Comparison of ENCODE assay signal across 24 cellular contexts in the genomic region with DNA sequence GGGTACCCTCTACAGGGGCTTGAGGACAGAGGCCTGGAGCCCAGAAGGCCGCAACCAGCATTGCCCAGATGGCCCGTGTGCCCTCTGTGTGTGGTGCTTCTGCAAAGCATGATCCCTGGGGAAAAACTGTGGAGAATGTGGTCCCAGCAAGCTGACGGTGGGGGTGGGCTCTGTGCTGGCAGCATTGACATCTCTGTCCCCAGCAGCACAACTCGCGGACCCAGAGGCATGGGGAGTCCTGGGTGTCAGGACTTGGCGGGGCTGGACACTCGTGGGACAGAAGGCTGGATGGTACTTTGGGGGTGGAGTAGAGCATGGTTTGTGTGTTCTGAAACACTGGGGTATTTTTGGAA.
"Had no signal": no experiment of that assay in that cellular context is flagged by ENCODE, and none has a peak within 500 bp of the region (broad histone marks: within the 10 kb centered on the region; RNA-seq: fewer than 3 reads in every experiment).

No MANE protein-coding gene starts in this region.

- H3K9me3 ChIP-seq: ascending aorta, Peyer's patch had no signal

- H3K36me3 Mint-ChIP-seq: activated naive CD8-positive, alpha-beta T cell treated with anti-CD3 and anti-CD28 coated beads, Interleukin-2, amount 10 ng/mL, durations not matched to agents 7 days and 5 days had no signal

- ATAC-seq: activated CD8-positive, alpha-beta T cell treated with anti-CD3 and anti-CD28 coated beads for 36 hours had no signal

- H3K4me3 Mint-ChIP-seq: activated CD4-positive, alpha-beta T cell treated with anti-CD3 and anti-CD28 coated beads, Interleukin-2, amount 10 ng/mL, durations not matched to agents 24 days and 14 days; activated CD8-positive, alpha-beta T cell treated with anti-CD3 and anti-CD28 coated beads for 36 hours; activated naive CD4-positive, alpha-beta T cell treated with anti-CD3 and anti-CD28 coated beads, Interleukin-2, amount 50 U/mL, for 24 hours; activated naive CD8-positive, alpha-beta T cell treated with anti-CD3 and anti-CD28 coated beads, Interleukin-2, amount 10 ng/mL, durations not matched to agents 7 days and 5 days; activated T-cell treated with anti-CD3 and anti-CD28 coated beads, Interleukin-2, amount 50 U/mL, for 24 hours had no signal

- H3K27me3 ChIP-seq: ascending aorta, cardiac muscle cell, Peyer's patch had no signal

- H3K27ac Mint-ChIP-seq: activated CD4-positive, alpha-beta T cell treated with anti-CD3 and anti-CD28 coated beads, Interleukin-2, amount 10 ng/mL, durations not matched to agents 24 days and 14 days; activated CD8-positive, alpha-beta T cell treated with anti-CD3 and anti-CD28 coated beads for 36 hours; activated naive CD4-positive, alpha-beta T cell treated with anti-CD3 and anti-CD28 coated beads, Interleukin-2, amount 50 U/mL, for 24 hours; activated naive CD8-positive, alpha-beta T cell treated with anti-CD3 and anti-CD28 coated beads, Interleukin-2, amount 10 ng/mL, durations not matched to agents 7 days and 5 days; activated T-cell treated with anti-CD3 and anti-CD28 coated beads, Interleukin-2, amount 50 U/mL, for 24 hours; activated T-helper 2 cell treated with anti-CD3 and anti-CD28 coated beads, Interferon-gamma antibody, Interleukin-2, Interleukin-4, amounts not matched to agents 10 μg/mL and 5 μg/mL and 100 μg/mL, durations not matched to agents 14 hours and 24 hours and 36 hours had no signal

- H3K27ac ChIP-seq: ascending aorta, cardiac muscle cell, Peyer's patch had no signal

- H3K9me3 Mint-ChIP-seq: activated CD4-positive, alpha-beta T cell treated with anti-CD3 and anti-CD28 coated beads, Interleukin-2, amount 10 ng/mL, durations not matched to agents 24 days and 14 days; activated CD8-positive, alpha-beta T cell treated with anti-CD3 and anti-CD28 coated beads for 36 hours; activated naive CD4-positive, alpha-beta T cell treated with anti-CD3 and anti-CD28 coated beads, Interleukin-2, amount 50 U/mL, for 24 hours; activated naive CD8-positive, alpha-beta T cell treated with anti-CD3 and anti-CD28 coated beads, Interleukin-2, amount 10 ng/mL, durations not matched to agents 7 days and 5 days; activated T-cell treated with anti-CD3 and anti-CD28 coated beads, Interleukin-2, amount 50 U/mL, for 24 hours; activated T-helper 2 cell treated with anti-CD3 and anti-CD28 coated beads, Interferon-gamma antibody, Interleukin-2, Interleukin-4, amounts not matched to agents 10 μg/mL and 5 μg/mL and 100 μg/mL, durations not matched to agents 14 hours and 24 hours and 36 hours had no signal

- DNase-seq: activated CD4-positive, alpha-beta T cell treated with anti-CD3 and anti-CD28 coated beads, Interleukin-2, amount 10 ng/mL, durations not matched to agents 24 days and 14 days; activated CD4-positive, alpha-beta T cell treated with anti-CD3 and anti-CD28 coated beads, Interleukin-2, amount 50 U/mL, for 4 hours; activated CD8-positive, alpha-beta T cell treated with anti-CD3 and anti-CD28 coated beads for 36 hours; activated gamma-delta T cell; activated naive CD4-positive, alpha-beta T cell treated with Interleukin-2 at 50 U/mL for 16 hours; activated naive CD8-positive, alpha-beta T cell treated with anti-CD3 and anti-CD28 coated beads, Interleukin-2, amount 10 ng/mL, durations not matched to agents 7 days and 5 days; activated T-cell treated with anti-CD3 and anti-CD28 coated beads, Interleukin-2, amount 50 U/mL, for 24 hours; amygdala; cerebellar nuclear complex; NCI-H1105; NCI-H1417 treated with DMSO at 0.1 percent for 48 hours; NCI-H2029; NCI-H345; NCI-H524 treated with DMSO at 0.1 percent for 48 hours; Right ventricle myocardium superior; RPMI8226; SW 1271; T-helper 1 cell; T1000 had no signal

- H3K4me3 ChIP-seq: ascending aorta, cardiac muscle cell, Peyer's patch had no signal

- H3K27me3 Mint-ChIP-seq: activated CD8-positive, alpha-beta T cell treated with anti-CD3 and anti-CD28 coated beads for 36 hours; activated naive CD4-positive, alpha-beta T cell treated with anti-CD3 and anti-CD28 coated beads, Interleukin-2, amount 50 U/mL, for 24 hours; activated naive CD8-positive, alpha-beta T cell treated with anti-CD3 and anti-CD28 coated beads, Interleukin-2, amount 10 ng/mL, durations not matched to agents 7 days and 5 days; activated T-cell treated with anti-CD3 and anti-CD28 coated beads, Interleukin-2, amount 50 U/mL, for 24 hours had no signal

- H3K4me1 Mint-ChIP-seq: activated naive CD8-positive, alpha-beta T cell treated with anti-CD3 and anti-CD28 coated beads, Interleukin-2, amount 10 ng/mL, durations not matched to agents 7 days and 5 days had no signal
